Comparison of ENCODE assay signal across 18 cellular contexts in genomic region chr5:102678267-102679058, GRCh38.
DNase-seq lines count a peak whose midpoint lies in the region; ATAC-seq and TF ChIP-seq lines count a peak whose summit lies in the region.
"Had no signal": no experiment of that assay in that cellular context is flagged by ENCODE, and none has a peak within 500 bp of the region (broad histone marks: within the 10 kb centered on the region; RNA-seq: fewer than 3 reads in every experiment).

No MANE protein-coding gene starts in this region.

- TF ChIP-seq CTCF in OCI-LY7 (conservative IDR thresholded peaks at IDR 0.05; ENCODE audit: low read length), result no peak

- no peaks in the 10 kb centered on the region for H3K9me3 ChIP-seq in OCI-LY7 (ENCODE audit: low read length)
- H3K9me3 ChIP-seq: BE2C had no signal

- H3K36me3 ChIP-seq in OCI-LY7 (ENCODE audit: insufficient read depth, low read length), result no peaks in the 10 kb centered on the region
- H3K36me3 ChIP-seq: BE2C had no signal

- no TSS peak for BruUV-seq in OCI-LY7 (replicated peaks; lab: Mats Ljungman, UMichigan)

- H3K79me2 ChIP-seq in OCI-LY7 (ENCODE audit: insufficient read depth, low read depth, low read length), result no peaks in the 10 kb centered on the region

- no peak overlapping the region for H2AFZ ChIP-seq in OCI-LY7 (ENCODE audit: low read length)

- H4K20me1 ChIP-seq in OCI-LY7 (ENCODE audit: insufficient read depth, low read length), result no peaks in the 10 kb centered on the region

- no peak for ATAC-seq in stimulated activated naive CD8-positive, alpha-beta T cell treated with anti-CD3 and anti-CD28 coated beads, Interleukin-15, Interleukin-2, amounts not matched to agents 100 U/mL and 50 U/mL, for 24 hours
- ATAC-seq: activated CD4-positive, CD25-positive, alpha-beta regulatory T cell treated with anti-CD3 and anti-CD28 coated beads, Interleukin-2, amount 50 U/mL, for 24 hours; T-helper 17 cell had no signal

- no peak overlapping the region for H3K4me2 ChIP-seq in OCI-LY7 (ENCODE audit: low read length)

- POLR2A ChIA-PET in OCI-LY7 (lab: Charles Lee), result no interaction called here

- no peak overlapping the region for H3K27ac ChIP-seq in OCI-LY7 (ENCODE audit: low read depth, low read length, poor library complexity, severe bottlenecking)

- no peaks in the 10 kb centered on the region for H3K9me2 ChIP-seq in OCI-LY7 (ENCODE audit: insufficient read depth, low read length)

- no peak overlapping the region for H3K4me3 ChIP-seq in OCI-LY7 (ENCODE audit: low read depth, low read length, poor library complexity, severe bottlenecking)

- intact Hi-C loops in OCI-LY7 (cut with micrococcal nuclease; ENCODE audit: unreplicated experiment), result no loop called here

- DNase-seq in EH (ENCODE audit: low read depth) (peak; percentile 48), LHCN-M2 (ENCODE audit: low read depth) (peak; percentile 29), astrocyte of the hippocampus (ENCODE audit: low read depth, low spot score) (peak; percentile 69), iris pigment epithelial cell (ENCODE audit: low read depth) (peak; percentile 77), C1 segment of cervical spinal cord (lab: John Stamatoyannopoulos, UW) (no peak), cerebellar cortex (ENCODE audit: low spot score) (no peak), OCI-LY7 (ENCODE audit: low spot score) (no peak)
- no peak for DNase-seq in stimulated activated naive CD8-positive, alpha-beta T cell treated with anti-CD3 and anti-CD28 coated beads, Interleukin-15, Interleukin-2, amounts not matched to agents 100 U/mL and 50 U/mL, for 24 hours
- DNase-seq: activated gamma-delta T cell treated with Interleukin-2 at 50 U/mL for 16 hours; BE2C; effector memory CD4-positive, alpha-beta T cell; mesendoderm; MM.1S; NCI-H1930; NCI-H774; substantia nigra; T-helper 17 cell had no signal

- CTCF ChIA-PET in OCI-LY7 (lab: Charles Lee; ENCODE audit: unreplicated experiment), result no interaction called here

- H3K4me1 ChIP-seq in OCI-LY7 (ENCODE audit: insufficient read depth, low read length, poor library complexity, severe bottlenecking), result no peaks in the 10 kb centered on the region
- H3K4me1 ChIP-seq: BE2C had no signal

Comparison
In these comparisons a context has a peak if more than half of its experiments do, and no peak if none do; other contexts are left out.
1. DNase-seq: peak in EH (single experiment), LHCN-M2 (single experiment), astrocyte of the hippocampus (single experiment) and iris pigment epithelial cell (single experiment); none in C1 segment of cervical spinal cord (0 of 14), cerebellar cortex (single experiment), stimulated activated naive CD8-positive, alpha-beta T cell treated with anti-CD3 and anti-CD28 coated beads, Interleukin-15, Interleukin-2, amounts not matched to agents 100 U/mL and 50 U/mL, for 24 hours (single experiment) and OCI-LY7 (single experiment).